18 cellular contexts compared by ENCODE assay signal in the genomic region with DNA sequence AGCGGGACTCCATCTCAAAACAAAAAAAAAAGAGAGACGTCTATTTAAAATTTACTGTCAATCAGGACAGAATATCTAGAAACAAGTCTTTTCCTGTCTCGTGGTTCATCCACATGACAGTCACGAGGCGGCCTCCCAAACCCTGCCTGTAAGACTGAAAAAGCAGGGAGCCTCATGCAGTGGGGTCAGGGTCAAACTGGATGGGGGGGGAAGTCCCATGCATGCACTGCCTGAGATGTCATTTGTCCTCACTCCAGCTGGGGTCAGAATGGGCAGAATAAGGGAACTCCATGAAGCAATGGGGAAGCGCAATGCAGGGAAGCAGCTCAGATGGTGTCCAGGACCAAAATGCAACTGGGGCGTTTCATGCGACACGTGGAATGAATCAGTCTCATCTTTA.
DNase-seq lines count a peak whose midpoint lies in the region; ATAC-seq, FAIRE-seq and TF ChIP-seq lines count a peak whose summit lies in the region.
"Had no signal": no experiment of that assay in that cellular context is flagged by ENCODE, and none has a peak within 500 bp of the region (broad histone marks: within the 10 kb centered on the region; RNA-seq: fewer than 3 reads in every experiment).

No MANE protein-coding gene starts in this region.

- H2AFZ ChIP-seq in K562 (ENCODE audit: low read depth, low read length): no peak overlapping the region

- no peak for TF ChIP-seq POLR2A in K562 (conservative IDR thresholded peaks at IDR 0.05)

- 70% methylated on average over 9 of the region's 9 CpGs for WGBS in K562 (ENCODE audit: insufficient coverage, low coverage, missing lambda C conversion rate)

- DNase-seq in CD1c-positive myeloid dendritic cell (ENCODE audit: extremely low spot score) (peak; percentile 69), K562 (ENCODE audit: extremely low read depth in 1 of 4, low spot score in 3 of 4) (no peak), activated gamma-delta T cell treated with Interleukin-2 at 50 U/mL for 16 hours (no peak), NCI-H2107 (lab: John Stamatoyannopoulos, UW) (no peak), cerebellum (ENCODE audit: low spot score) (no peak)
- no peak for DNase-seq in CD8-positive, alpha-beta memory T cell
- DNase-seq in naive thymus-derived CD4-positive, alpha-beta T cell: no peak
- DNase-seq: activated CD4-positive, alpha-beta T cell treated with anti-CD3 and anti-CD28 coated beads, Interleukin-2, amount 50 U/mL, for 4 hours; activated T-cell treated with anti-CD3 and anti-CD28 coated beads, Interleukin-2, amount 50 U/mL, for 48 hours; erythroblast; gastrocnemius medialis; NCI-H1417; NCI-H526; SW 1271 had no signal

- no peak for TF ChIP-seq EP300 in K562 (IDR thresholded peaks at IDR 0.05; ENCODE audit: low read length)

- no peaks in the 10 kb centered on the region for H3K9me3 ChIP-seq in CD8-positive, alpha-beta memory T cell (ENCODE audit: low read length)
- no peaks in the 10 kb centered on the region; the same call in 1 of the 2 replicates for H3K9me3 ChIP-seq in K562 (replicated peaks; ENCODE audit: control insufficient read depth, insufficient read depth, low read depth, low read length)
- no peaks in the 10 kb centered on the region for H3K9me3 ChIP-seq in naive thymus-derived CD4-positive, alpha-beta T cell (ENCODE audit: control insufficient read depth in 2 of 3, low read length in 3 of 3)
- H3K9me3 ChIP-seq: gastrocnemius medialis had no signal

- CTCF ChIA-PET in CD8-positive, alpha-beta memory T cell (lab: Charles Lee): interaction anchor here (1.3 kb wide), 1 partner anchor 12 kb away, joined by 3 read pairs; no protein-coding TSS in a partner anchor
- CTCF ChIA-PET in K562 (lab: Yijun Ruan, JAX; ENCODE audit: low intra/inter-chr PET ratio): interaction anchor here (0.6 kb wide), 1 partner anchor 326 kb away, joined by 3 read pairs; no protein-coding TSS in a partner anchor
- CTCF ChIA-PET in naive thymus-derived CD4-positive, alpha-beta T cell (lab: Charles Lee): no interaction called here

- no peaks in the 10 kb centered on the region for H3K9me3 Mint-ChIP-seq in CD8-positive, alpha-beta memory T cell
- peaks cover 0 to 24% (median 0%) of the 10 kb centered on the region in 11 donors for H3K9me3 Mint-ChIP-seq in naive thymus-derived CD4-positive, alpha-beta T cell

- no peak for FAIRE-seq in K562 (lab: Jason Lieb, UNC)
- FAIRE-seq: G401.6, GM19239, H1, HTR-8/SVneo had no signal

- no peaks in the 10 kb centered on the region for H3K9me1 ChIP-seq in K562 (ENCODE audit: control insufficient read depth, insufficient read depth, low read length)

- no peaks in the 10 kb centered on the region for H4K20me1 ChIP-seq in K562 (replicated peaks; ENCODE audit: control insufficient read depth, insufficient read depth, low read length)

- no peak for TF ChIP-seq RAD21 in K562 (CRISPR knock-in tag; conservative IDR thresholded peaks at IDR 0.05 in 1 of 2, IDR thresholded peaks at IDR 0.05 in 1 of 2)

- H3K36me3 ChIP-seq in CD8-positive, alpha-beta memory T cell (ENCODE audit: insufficient read depth, low read length): peaks cover 60% of the 10 kb centered on the region
- H3K36me3 ChIP-seq in K562 (ENCODE audit: control insufficient read depth, insufficient read depth, low read length): peaks cover 57% of the 10 kb centered on the region
- H3K36me3 ChIP-seq in naive thymus-derived CD4-positive, alpha-beta T cell (ENCODE audit: control insufficient read depth in 2 of 3, insufficient read depth in 3 of 3, low read length in 3 of 3): peaks cover 25 to 84% (median 37%) of the 10 kb centered on the region in 3 experiments

- no peaks in the 10 kb centered on the region for H3K27me3 ChIP-seq in CD8-positive, alpha-beta memory T cell (ENCODE audit: insufficient read depth, low read length, poor library complexity, severe bottlenecking)
- no peaks in the 10 kb centered on the region for H3K27me3 ChIP-seq in K562 (ENCODE audit: control insufficient read depth in 2 of 2, insufficient read depth in 2 of 2, low read length in 2 of 2)
- no peaks in the 10 kb centered on the region for H3K27me3 ChIP-seq in naive thymus-derived CD4-positive, alpha-beta T cell (ENCODE audit: control insufficient read depth in 2 of 2, insufficient read depth in 2 of 2, low read length in 2 of 2)
- H3K27me3 ChIP-seq: gastrocnemius medialis had no signal

- H3K4me3 Mint-ChIP-seq in CD8-positive, alpha-beta memory T cell: no peak overlapping the region
- peak overlapping the region in 6 of 10 donors; percentile 12 to 52 (median 19) for H3K4me3 Mint-ChIP-seq in naive thymus-derived CD4-positive, alpha-beta T cell

- no peak overlapping the region for H3K9ac ChIP-seq in K562 (ENCODE audit: insufficient read depth in 1 of 2, low read depth in 2 of 2, low read length in 2 of 2)

- H3K27me3 Mint-ChIP-seq in CD8-positive, alpha-beta memory T cell: no peaks in the 10 kb centered on the region
- H3K27me3 Mint-ChIP-seq in naive thymus-derived CD4-positive, alpha-beta T cell: no peaks in the 10 kb centered on the region

- no peak overlapping the region for H3K4me3 ChIP-seq in CD8-positive, alpha-beta memory T cell (ENCODE audit: low read length)
- H3K4me3 ChIP-seq in K562: no peak overlapping the region
- H3K4me3 ChIP-seq in naive thymus-derived CD4-positive, alpha-beta T cell (ENCODE audit: low read length): no peak overlapping the region
- H3K4me3 ChIP-seq: gastrocnemius medialis had no signal

- no TSS peak for BruUV-seq in K562 (replicated peaks; lab: Mats Ljungman, UMichigan)

- TF ChIP-seq CTCF in K562 (IDR thresholded peaks at IDR 0.05 in 2 of 3, conservative IDR thresholded peaks at IDR 0.05 in 1 of 3; ENCODE audit: insufficient read depth in 2 of 3, low read depth in 1 of 3, low read length in 3 of 3): no peak

- peak overlapping the region in 6 of 8 donors; percentile 12 to 63 (median 39) for H3K27ac Mint-ChIP-seq in CD8-positive, alpha-beta memory T cell
- peak overlapping the region; percentile 4 to 91 (median 72) for H3K27ac Mint-ChIP-seq in naive thymus-derived CD4-positive, alpha-beta T cell

- no peak overlapping the region for H3K4me2 ChIP-seq in K562 (ENCODE audit: insufficient read depth, low read length)

- in situ Hi-C loops in K562 (cut with MboI): no loop called here

- no peak overlapping the region for H3K27ac ChIP-seq in CD8-positive, alpha-beta memory T cell (ENCODE audit: low read depth, low read length)
- no peak overlapping the region for H3K27ac ChIP-seq in K562 (ENCODE audit: extremely low read depth, low read depth, low read length)
- no peak overlapping the region for H3K27ac ChIP-seq in naive thymus-derived CD4-positive, alpha-beta T cell (ENCODE audit: low read depth, low read length)
- H3K27ac ChIP-seq: gastrocnemius medialis had no signal

- no peak for ATAC-seq in K562
- ATAC-seq in naive thymus-derived CD4-positive, alpha-beta T cell: no peak
- ATAC-seq: gastrocnemius medialis had no signal

- POLR2A ChIA-PET in CD8-positive, alpha-beta memory T cell (lab: Charles Lee): no interaction called here
- POLR2A ChIA-PET in K562 (lab: Yijun Ruan, JAX): interaction anchor here (0.8 kb wide), 1 partner anchor 11 kb away, joined by 4 read pairs; no protein-coding TSS in a partner anchor
- POLR2A ChIA-PET in naive thymus-derived CD4-positive, alpha-beta T cell (lab: Charles Lee): interaction anchor here (0.9 to 3.8 kb wide), 3 partner anchors 16 to 108 kb away, joined by 3 to 16 read pairs (median 11); no protein-coding TSS in a partner anchor

- no peaks in the 10 kb centered on the region for H3K79me2 ChIP-seq in K562 (ENCODE audit: control insufficient read depth, insufficient read depth, low read length)

- H3K4me1 Mint-ChIP-seq in CD8-positive, alpha-beta memory T cell: peaks cover 11 to 21% (median 18%) of the 10 kb centered on the region in 3 donors
- peaks cover 12 to 52% (median 34%) of the 10 kb centered on the region in 7 donors for H3K4me1 Mint-ChIP-seq in naive thymus-derived CD4-positive, alpha-beta T cell

- peaks cover 6 to 92% (median 18%) of the 10 kb centered on the region in 3 donors for H3K36me3 Mint-ChIP-seq in CD8-positive, alpha-beta memory T cell
- H3K36me3 Mint-ChIP-seq in naive thymus-derived CD4-positive, alpha-beta T cell: peaks cover 5 to 55% (median 38%) of the 10 kb centered on the region in 5 donors

- intact Hi-C loops in K562 (cut with micrococcal nuclease): no loop called here
- intact Hi-C loops in naive thymus-derived CD4-positive, alpha-beta T cell (cut with micrococcal nuclease): no loop called here

- H3K4me1 ChIP-seq in CD8-positive, alpha-beta memory T cell (ENCODE audit: insufficient read depth, low read length): peaks cover 18% of the 10 kb centered on the region
- H3K4me1 ChIP-seq in K562 (replicated peaks in 1 of 2; ENCODE audit: control insufficient read depth in 2 of 2, insufficient read depth in 2 of 2, low read length in 2 of 2): no peaks in the 10 kb centered on the region
- peaks cover 0 to 20% of the 10 kb centered on the region in 2 donors for H3K4me1 ChIP-seq in naive thymus-derived CD4-positive, alpha-beta T cell (ENCODE audit: control insufficient read depth in 2 of 2, insufficient read depth in 2 of 2, low read length in 2 of 2)
- H3K4me1 ChIP-seq: gastrocnemius medialis had no signal

TF ChIP-seq in K562, 482 proteins besides CTCF, POLR2A, EP300 and RAD21 (continues in another document):
- TF ChIP-seq, protein P1, sequence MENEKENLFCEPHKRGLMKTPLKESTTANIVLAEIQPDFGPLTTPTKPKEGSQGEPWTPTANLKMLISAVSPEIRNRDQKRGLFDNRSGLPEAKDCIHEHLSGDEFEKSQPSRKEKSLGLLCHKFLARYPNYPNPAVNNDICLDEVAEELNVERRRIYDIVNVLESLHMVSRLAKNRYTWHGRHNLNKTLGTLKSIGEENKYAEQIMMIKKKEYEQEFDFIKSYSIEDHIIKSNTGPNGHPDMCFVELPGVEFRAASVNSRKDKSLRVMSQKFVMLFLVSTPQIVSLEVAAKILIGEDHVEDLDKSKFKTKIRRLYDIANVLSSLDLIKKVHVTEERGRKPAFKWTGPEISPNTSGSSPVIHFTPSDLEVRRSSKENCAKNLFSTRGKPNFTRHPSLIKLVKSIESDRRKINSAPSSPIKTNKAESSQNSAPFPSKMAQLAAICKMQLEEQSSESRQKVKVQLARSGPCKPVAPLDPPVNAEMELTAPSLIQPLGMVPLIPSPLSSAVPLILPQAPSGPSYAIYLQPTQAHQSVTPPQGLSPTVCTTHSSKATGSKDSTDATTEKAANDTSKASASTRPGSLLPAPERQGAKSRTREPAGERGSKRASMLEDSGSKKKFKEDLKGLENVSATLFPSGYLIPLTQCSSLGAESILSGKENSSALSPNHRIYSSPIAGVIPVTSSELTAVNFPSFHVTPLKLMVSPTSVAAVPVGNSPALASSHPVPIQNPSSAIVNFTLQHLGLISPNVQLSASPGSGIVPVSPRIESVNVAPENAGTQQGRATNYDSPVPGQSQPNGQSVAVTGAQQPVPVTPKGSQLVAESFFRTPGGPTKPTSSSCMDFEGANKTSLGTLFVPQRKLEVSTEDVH (IDR thresholded peaks at IDR 0.05; ENCODE audit: low read depth, partially characterized antibody): no peak
- no peak for TF ChIP-seq PURB (CRISPR knock-in tag; IDR thresholded peaks at IDR 0.05; ENCODE audit: low read depth)
- no peak for TF ChIP-seq PHB (CRISPR knock-in tag; IDR thresholded peaks at IDR 0.05)

Comparison
In these comparisons a context has a peak if more than half of its experiments do, and no peak if none do; other contexts are left out.
1. H3K4me3 Mint-ChIP-seq: peak in naive thymus-derived CD4-positive, alpha-beta T cell (6 of 10); none in CD8-positive, alpha-beta memory T cell (0 of 7).